In genomic region chr11:96277696-96278038, GRCh38 we compare ENCODE assay signal across 29 cellular contexts.
DNase-seq lines count a peak whose midpoint lies in the region; ATAC-seq and TF ChIP-seq lines count a peak whose summit lies in the region.
"Had no signal": no experiment of that assay in that cellular context is flagged by ENCODE, and none has a peak within 500 bp of the region (broad histone marks: within the 10 kb centered on the region; RNA-seq: fewer than 3 reads in every experiment).

No MANE protein-coding gene starts in this region.

- peaks cover 65% of the 10 kb centered on the region for H3K36me3 Mint-ChIP-seq in activated T-cell treated with anti-CD3 and anti-CD28 coated beads, Interleukin-2, amount 50 U/mL, for 24 hours (ENCODE audit: low read depth)
- H3K36me3 Mint-ChIP-seq in activated naive CD8-positive, alpha-beta T cell treated with anti-CD3 and anti-CD28 coated beads for 36 hours = peaks cover 36% of the 10 kb centered on the region
- H3K36me3 Mint-ChIP-seq: natural killer cell treated with Interleukin-12 subunit alpha and Interleukin-12 subunit beta and Interleukin-15 and Interleukin-18, amount 100 ng/mL, for 72 hours; stimulated activated effector memory CD8-positive, alpha-beta T cell treated with anti-CD3 and anti-CD28 coated beads, Interleukin-12 subunit alpha, Interleukin-12 subunit beta, amount 100 ng/mL, for 72 hours had no signal

- no peak for TF ChIP-seq EP300 in transverse colon (IDR thresholded peaks at IDR 0.05; ENCODE audit: low read depth)

- TF ChIP-seq CTCF in transverse colon (IDR thresholded peaks at IDR 0.05) = no peak
- no peak for TF ChIP-seq CTCF in heart left ventricle (IDR thresholded peaks at IDR 0.05)

- peak overlapping the region; percentile 11 to 66 for H3K18ac ChIP-seq in mesenchymal stem cell (ENCODE audit: low read depth in 1 of 2, low read length in 2 of 2)

- H3K4me2 ChIP-seq in mesenchymal stem cell (ENCODE audit: low read length, poor library complexity, severe bottlenecking) = no peak overlapping the region

- H3K9me3 ChIP-seq in mesenchymal stem cell (ENCODE audit: control insufficient read depth, low read length) = no peaks in the 10 kb centered on the region
- H3K9me3 ChIP-seq in transverse colon = no peaks in the 10 kb centered on the region
- H3K9me3 ChIP-seq in heart left ventricle = no peaks in the 10 kb centered on the region

- H3K4me1 Mint-ChIP-seq in activated T-cell treated with anti-CD3 and anti-CD28 coated beads, Interleukin-2, amount 50 U/mL, for 24 hours (ENCODE audit: low read depth) = peaks cover 71% of the 10 kb centered on the region
- H3K4me1 Mint-ChIP-seq in activated naive CD8-positive, alpha-beta T cell treated with anti-CD3 and anti-CD28 coated beads for 36 hours = peaks cover 60% of the 10 kb centered on the region

- H3K4me1 ChIP-seq in mesenchymal stem cell (ENCODE audit: control insufficient read depth, insufficient read depth, low read depth, low read length) (peaks cover 2% of the 10 kb centered on the region), transverse colon (peaks cover 20 to 72% (median 45%) of the 10 kb centered on the region in 4 donors), heart left ventricle (peaks cover 0 to 54% (median 2%) of the 10 kb centered on the region in 12 donors)

- no peak overlapping the region for H4K91ac ChIP-seq in mesenchymal stem cell (ENCODE audit: low read length)

- peak overlapping the region; percentile 41 for H3K9ac ChIP-seq in mesenchymal stem cell (ENCODE audit: low read length)

- no peak overlapping the region for H3K4me3 ChIP-seq in mesenchymal stem cell (ENCODE audit: insufficient read depth in 1 of 2, low read depth in 1 of 2, low read length in 2 of 2)
- no peak overlapping the region for H3K4me3 ChIP-seq in transverse colon
- H3K4me3 ChIP-seq in heart left ventricle = no peak overlapping the region
- H3K4me3 ChIP-seq: PC-9 had no signal

- no peak overlapping the region for H3K14ac ChIP-seq in mesenchymal stem cell (ENCODE audit: low read length in 2 of 2)

- H2BK5ac ChIP-seq in mesenchymal stem cell (ENCODE audit: low read depth, low read length, poor library complexity, severe bottlenecking) = no peak overlapping the region

- ATAC-seq in heart left ventricle = no peak
- ATAC-seq: activated CD8-positive, alpha-beta T cell treated with anti-CD3 and anti-CD28 coated beads, Interleukin-2, amount 10 ng/mL, durations not matched to agents 7 days and 5 days; effector memory CD8-positive, alpha-beta T cell; natural killer cell treated with Interleukin-12 subunit alpha and Interleukin-12 subunit beta and Interleukin-15 and Interleukin-18, amount 100 ng/mL, for 72 hours; stimulated activated effector memory CD8-positive, alpha-beta T cell treated with anti-CD3 and anti-CD28 coated beads, Interleukin-12 subunit alpha, Interleukin-12 subunit beta, amount 100 ng/mL, for 72 hours had no signal

- DNase-seq in activated T-cell treated with anti-CD3 and anti-CD28 coated beads, Interleukin-2, amount 50 U/mL, for 24 hours = no peak
- no peak for DNase-seq in activated T-cell treated with anti-CD3 and anti-CD28 coated beads, Interleukin-2, amount 50 U/mL, for 1 hour
- DNase-seq in activated naive CD8-positive, alpha-beta T cell treated with anti-CD3 and anti-CD28 coated beads for 36 hours = no peak
- DNase-seq in mesenchymal stem cell = no peak
- no peak for DNase-seq in transverse colon
- no peak for DNase-seq in activated CD8-positive, alpha-beta memory T cell treated with anti-CD3 and anti-CD28 coated beads for 24 hours
- DNase-seq in NOMO-1 treated with DMSO at 0.1 percent for 48 hours (lab: John Stamatoyannopoulos, UW; ENCODE audit: unreplicated experiment) = no peak
- no peak for DNase-seq in heart left ventricle
- DNase-seq: activated CD4-positive, alpha-beta T cell treated with anti-CD3 and anti-CD28 coated beads for 4 hours; activated CD8-positive, alpha-beta T cell treated with anti-CD3 and anti-CD28 coated beads, Interleukin-2, amount 10 ng/mL, durations not matched to agents 7 days and 5 days; aorta; CD8-positive, alpha-beta memory T cell; DMS 273 treated with DMSO at 0.1 percent for 48 hours; effector memory CD8-positive, alpha-beta T cell; erythroblast; glutamatergic neuron; MM.1S; NCI-H1105 treated with DMSO at 0.1 percent for 48 hours; NCI-H187 treated with DMSO at 0.1 percent for 48 hours; NCI-H2171; NCI-H510A; NK-92 treated with Interleukin-12 subunit alpha and Interleukin-12 subunit beta, amount 100 ng/mL, for 24 hours; Right ventricle myocardium superior; substantia nigra had no signal

- H4K8ac ChIP-seq in mesenchymal stem cell (ENCODE audit: low read length) = no peak overlapping the region

- no peak overlapping the region for H2BK120ac ChIP-seq in mesenchymal stem cell (ENCODE audit: low read depth, low read length)

- no peak overlapping the region for H2AK5ac ChIP-seq in mesenchymal stem cell (ENCODE audit: low read length, severe bottlenecking)

- no peak overlapping the region for H3K23ac ChIP-seq in mesenchymal stem cell (ENCODE audit: low read length in 2 of 2)

- intact Hi-C loops in transverse colon (cut with DNase I; ENCODE audit: low total_unique reads) = no loop called here
- intact Hi-C loops in heart left ventricle (cut with DNase I) = loop anchor here in 1 of 10 donors (10.0 kb wide), 1 partner anchor 57 kb away; no protein-coding TSS in a partner anchor

- H2BK12ac ChIP-seq in mesenchymal stem cell (ENCODE audit: low read length in 2 of 2) = no peak overlapping the region

- no peak overlapping the region for H3K4ac ChIP-seq in mesenchymal stem cell (ENCODE audit: low read depth in 1 of 2, low read length in 2 of 2)

- no peaks in the 10 kb centered on the region for H3K9me3 Mint-ChIP-seq in activated T-cell treated with anti-CD3 and anti-CD28 coated beads, Interleukin-2, amount 50 U/mL, for 24 hours
- no peaks in the 10 kb centered on the region for H3K9me3 Mint-ChIP-seq in activated naive CD8-positive, alpha-beta T cell treated with anti-CD3 and anti-CD28 coated beads for 36 hours
- H3K9me3 Mint-ChIP-seq: CD8-positive, alpha-beta memory T cell; effector memory CD8-positive, alpha-beta T cell; natural killer cell treated with Interleukin-12 subunit alpha and Interleukin-12 subunit beta and Interleukin-15 and Interleukin-18, amount 100 ng/mL, for 72 hours; stimulated activated effector memory CD8-positive, alpha-beta T cell treated with anti-CD3 and anti-CD28 coated beads, Interleukin-12 subunit alpha, Interleukin-12 subunit beta, amount 100 ng/mL, for 72 hours had no signal

- peaks cover 19% of the 10 kb centered on the region for H3K79me1 ChIP-seq in mesenchymal stem cell (replicated peaks; ENCODE audit: low read length, poor library complexity, severe bottlenecking)

- H3K4me3 Mint-ChIP-seq in activated T-cell treated with anti-CD3 and anti-CD28 coated beads, Interleukin-2, amount 50 U/mL, for 24 hours = no peak overlapping the region
- no peak overlapping the region for H3K4me3 Mint-ChIP-seq in activated naive CD8-positive, alpha-beta T cell treated with anti-CD3 and anti-CD28 coated beads for 36 hours
- H3K4me3 Mint-ChIP-seq: activated CD8-positive, alpha-beta T cell treated with anti-CD3 and anti-CD28 coated beads, Interleukin-2, amount 10 ng/mL, durations not matched to agents 7 days and 5 days; B cell; CD8-positive, alpha-beta memory T cell; effector memory CD8-positive, alpha-beta T cell; natural killer cell treated with Interleukin-12 subunit alpha and Interleukin-12 subunit beta and Interleukin-15 and Interleukin-18, amount 100 ng/mL, for 72 hours; stimulated activated effector memory CD8-positive, alpha-beta T cell treated with anti-CD3 and anti-CD28 coated beads, Interleukin-12 subunit alpha, Interleukin-12 subunit beta, amount 100 ng/mL, for 72 hours had no signal

- no peaks in the 10 kb centered on the region for H3K27me3 Mint-ChIP-seq in activated T-cell treated with anti-CD3 and anti-CD28 coated beads, Interleukin-2, amount 50 U/mL, for 24 hours
- no peaks in the 10 kb centered on the region for H3K27me3 Mint-ChIP-seq in activated naive CD8-positive, alpha-beta T cell treated with anti-CD3 and anti-CD28 coated beads for 36 hours
- H3K27me3 Mint-ChIP-seq: activated naive CD8-positive, alpha-beta T cell; B cell; CD8-positive, alpha-beta memory T cell; effector memory CD8-positive, alpha-beta T cell; natural killer cell treated with Interleukin-12 subunit alpha and Interleukin-12 subunit beta and Interleukin-15 and Interleukin-18, amount 100 ng/mL, for 72 hours had no signal

- peak overlapping the region; percentile 72 for H3K27ac Mint-ChIP-seq in activated T-cell treated with anti-CD3 and anti-CD28 coated beads, Interleukin-2, amount 50 U/mL, for 24 hours
- peak overlapping the region; percentile 68 for H3K27ac Mint-ChIP-seq in activated naive CD8-positive, alpha-beta T cell treated with anti-CD3 and anti-CD28 coated beads for 36 hours
- H3K27ac Mint-ChIP-seq: activated CD8-positive, alpha-beta T cell treated with anti-CD3 and anti-CD28 coated beads, Interleukin-2, amount 10 ng/mL, durations not matched to agents 7 days and 5 days; B cell; stimulated activated effector memory CD8-positive, alpha-beta T cell treated with anti-CD3 and anti-CD28 coated beads, Interleukin-12 subunit alpha, Interleukin-12 subunit beta, amount 100 ng/mL, for 72 hours had no signal

- H3K36me3 ChIP-seq in mesenchymal stem cell (ENCODE audit: control insufficient read depth in 1 of 2, insufficient read depth in 2 of 2, low read depth in 1 of 2, low read length in 2 of 2) (peaks cover 3 to 9% of the 10 kb centered on the region in 2 experiments), transverse colon (no peaks in the 10 kb centered on the region), heart left ventricle (no peaks in the 10 kb centered on the region)

- H2BK15ac ChIP-seq in mesenchymal stem cell (ENCODE audit: low read depth, poor library complexity, severe bottlenecking) = no peak overlapping the region

- H3K27me3 ChIP-seq in mesenchymal stem cell (ENCODE audit: control insufficient read depth in 1 of 2, insufficient read depth in 1 of 2, low read length in 2 of 2) (no peaks in the 10 kb centered on the region), transverse colon (no peaks in the 10 kb centered on the region), heart left ventricle (no peaks in the 10 kb centered on the region)

- TF ChIP-seq POLR2A in transverse colon (IDR thresholded peaks at IDR 0.05) (no peak), heart left ventricle (IDR thresholded peaks at IDR 0.05) (no peak)

- in situ Hi-C loops in transverse colon (cut with MboI; ENCODE audit: low pct_ligation_motif_present in 1 of 4, low pct_unique_long_range_greater_than_20kb in 1 of 4, low sequenced_read_pairs in 3 of 4) = no loop called here

- H3K27ac ChIP-seq in mesenchymal stem cell (ENCODE audit: low read length, poor library complexity, severe bottlenecking) (no peak overlapping the region), transverse colon (peak overlapping the region; percentile 58 to 68 (median 62)), heart left ventricle (no peak overlapping the region)

- no peak overlapping the region for H2AFZ ChIP-seq in mesenchymal stem cell (ENCODE audit: low read depth, low read length)
- H2AFZ ChIP-seq: PC-9 had no signal

Comparison
In these comparisons a context has a peak if more than half of its experiments do, and no peak if none do; other contexts are left out.
1. H3K27ac ChIP-seq: peak in transverse colon (4 of 4); none in mesenchymal stem cell (single experiment) and heart left ventricle (0 of 12).